In genomic region chr1:181128592-181129497, GRCh38 we compare ENCODE assay signal across 9 cellular contexts. TPM values are rescaled to one million over a fixed set of nuclear protein-coding genes. Genes with fewer than 3 reads are reported as not detected.
DNase-seq lines count a peak whose midpoint lies in the region; ATAC-seq and TF ChIP-seq lines count a peak whose summit lies in the region.
"Had no signal": no experiment of that assay in that cellular context is flagged by ENCODE, and none has a peak within 500 bp of the region (broad histone marks: within the 10 kb centered on the region; RNA-seq: fewer than 3 reads in every experiment).

No MANE protein-coding gene starts in this region.

- no peak for TF ChIP-seq EP300 in sigmoid colon (IDR thresholded peaks at IDR 0.05)

- no peak for TF ChIP-seq CTCF in sigmoid colon (IDR thresholded peaks at IDR 0.05)
- TF ChIP-seq CTCF in thyroid gland (IDR thresholded peaks at IDR 0.05) = no peak
- TF ChIP-seq CTCF in BE2C (IDR thresholded peaks at IDR 0.05; ENCODE audit: low read depth, low read length) = no peak

- H3K27me3 ChIP-seq in sigmoid colon (no peaks in the 10 kb centered on the region), thyroid gland (no peaks in the 10 kb centered on the region), BE2C (no peaks in the 10 kb centered on the region)

- TF ChIP-seq POLR2A in sigmoid colon (IDR thresholded peaks at IDR 0.05) = no peak
- TF ChIP-seq POLR2A in thyroid gland (IDR thresholded peaks at IDR 0.05) = no peak

- H3K36me3 Mint-ChIP-seq in effector memory CD8-positive, alpha-beta T cell (ENCODE audit: insufficient read depth) = peaks cover 5% of the 10 kb centered on the region

- H3K4me3 ChIP-seq in sigmoid colon (no peak overlapping the region), thyroid gland (replicated peaks in 1 of 3) (no peak overlapping the region), BE2C (ENCODE audit: low read depth, low read length) (no peak overlapping the region)

- peaks cover 7 to 11% of the 10 kb centered on the region in 2 donors for H3K4me1 Mint-ChIP-seq in effector memory CD8-positive, alpha-beta T cell (ENCODE audit: low read depth in 2 of 2)

- intact Hi-C loops in sigmoid colon (cut with DNase I) (no loop called here), thyroid gland (cut with DNase I) (no loop called here)

- no peaks in the 10 kb centered on the region for H3K27me3 Mint-ChIP-seq in effector memory CD8-positive, alpha-beta T cell

- H3K36me3 ChIP-seq in sigmoid colon = no peaks in the 10 kb centered on the region
- H3K36me3 ChIP-seq in thyroid gland = no peaks in the 10 kb centered on the region
- H3K36me3 ChIP-seq in BE2C = no peaks in the 10 kb centered on the region

- no peaks in the 10 kb centered on the region for H3K9me3 ChIP-seq in sigmoid colon
- no peaks in the 10 kb centered on the region for H3K9me3 ChIP-seq in thyroid gland
- no peaks in the 10 kb centered on the region for H3K9me3 ChIP-seq in BE2C

- peak; percentile 40 for ATAC-seq in HG02938 (IDR thresholded peaks at IDR 0.05; ENCODE audit: unreplicated experiment)
- peak; percentile 51 for ATAC-seq in effector memory CD8-positive, alpha-beta T cell (replicated peaks)

- DNase-seq in NCI-H2081 (lab: John Stamatoyannopoulos, UW) = peak; percentile 37 to 58
- DNase-seq in NCI-H2081 treated with DMSO at 0.1 percent for 48 hours (lab: John Stamatoyannopoulos, UW) = no peak
- peak; percentile 97 for DNase-seq in NCI-H446 treated with DMSO at 0.1 percent for 48 hours (lab: John Stamatoyannopoulos, UW)
- DNase-seq in effector memory CD8-positive, alpha-beta T cell = no peak
- no peak for DNase-seq in sigmoid colon
- DNase-seq in thyroid gland = no peak
- DNase-seq in BE2C = no peak

- no peaks in the 10 kb centered on the region for H3K9me3 Mint-ChIP-seq in effector memory CD8-positive, alpha-beta T cell

- no peak overlapping the region for H3K27ac Mint-ChIP-seq in effector memory CD8-positive, alpha-beta T cell

- H3K4me1 ChIP-seq in sigmoid colon = peaks cover 0 to 12% (median 0%) of the 10 kb centered on the region in 4 donors
- H3K4me1 ChIP-seq in thyroid gland = peaks cover 4 to 9% of the 10 kb centered on the region in 2 donors
- H3K4me1 ChIP-seq in BE2C = peaks cover 8% of the 10 kb centered on the region

- peak overlapping the region in 1 of 2 donors; percentile 0 for H3K4me3 Mint-ChIP-seq in effector memory CD8-positive, alpha-beta T cell

- peak overlapping the region in 3 of 4 donors; percentile 14 to 45 (median 42) for H3K27ac ChIP-seq in sigmoid colon
- H3K27ac ChIP-seq in thyroid gland = no peak overlapping the region
- H3K27ac ChIP-seq: 22Rv1 had no signal

- WGBS in sigmoid colon, 2 donors = 46 to 74% methylated on average over 19 of the region's 19 CpGs
- 69 to 72% methylated on average over 12 to 16 of the region's 19 CpGs for WGBS in thyroid gland, 2 donors

RNA-seq across cellular contexts. Expression of gene IER5, which starts 40.3 kb away (rescaled TPM):
- total RNA-seq in sigmoid colon (10 to 100 TPM in 1 of 4 donors, 1 to 10 TPM in 3; 7.7 to 11.5 (median 8.5) TPM), thyroid gland (1 to 10 TPM; 7.2 to 7.8 (median 7.6) TPM)
- polyA plus RNA-seq in sigmoid colon = 10 to 100 TPM in 2 of 3 donors, 1 to 10 TPM in 1; 9.6 to 11.7 (median 10.9) TPM
- 9.9 TPM for polyA plus RNA-seq in BE2C (2012; ENCODE audit: insufficient read depth, insufficient read length, low read depth)

Comparison
In these comparisons a context has a peak if more than half of its experiments do, and no peak if none do; other contexts are left out.
1. DNase-seq: peak in NCI-H2081 (2 of 2) and NCI-H446 treated with DMSO at 0.1 percent for 48 hours (single experiment); none in NCI-H2081 treated with DMSO at 0.1 percent for 48 hours (single experiment), effector memory CD8-positive, alpha-beta T cell (0 of 3), sigmoid colon (single experiment), thyroid gland (0 of 2) and BE2C (single experiment).
2. H3K27ac ChIP-seq: peak in sigmoid colon (3 of 4); none in thyroid gland (0 of 3).